Comparison of ENCODE assay signal across 9 cellular contexts in genomic region chr10:20768849-20769248, GRCh38.
DNase-seq lines count a peak whose midpoint lies in the region; ATAC-seq and TF ChIP-seq lines count a peak whose summit lies in the region.
"Had no signal": no experiment of that assay in that cellular context is flagged by ENCODE, and none has a peak within 500 bp of the region (broad histone marks: within the 10 kb centered on the region; RNA-seq: fewer than 3 reads in every experiment).

No MANE protein-coding gene starts in this region.

- H3K36me3 ChIP-seq in gastroesophageal sphincter (no peaks in the 10 kb centered on the region), smooth muscle cell (ENCODE audit: low read depth) (no peaks in the 10 kb centered on the region)

- POLR2A ChIA-PET in RWPE1 (lab: Yijun Ruan, JAX; ENCODE audit: low non-redundant PET) = no interaction called here

- no peak for TF ChIP-seq POLR2A in gastroesophageal sphincter (IDR thresholded peaks at IDR 0.05)

- H3K4me1 ChIP-seq in gastroesophageal sphincter (peaks cover 0 to 10% (median 0%) of the 10 kb centered on the region in 3 donors), smooth muscle cell (ENCODE audit: low read depth) (no peaks in the 10 kb centered on the region)

- 14 to 22% methylated on average over 3 of the region's 3 CpGs for WGBS in gastroesophageal sphincter (ENCODE audit: low coverage in 1 of 2), 2 donors
- WGBS in smooth muscle cell (ENCODE audit: low lambda C conversion rate) = 59% methylated on average over 3 of the region's 3 CpGs

- H3F3A ChIP-seq in smooth muscle cell (ENCODE audit: low read depth) = no peaks in the 10 kb centered on the region

- TF ChIP-seq EP300 in gastroesophageal sphincter (IDR thresholded peaks at IDR 0.05) = no peak

- no peak overlapping the region for H2AFZ ChIP-seq in smooth muscle cell (ENCODE audit: low read depth)

- H3K9me3 ChIP-seq in gastroesophageal sphincter (no peaks in the 10 kb centered on the region), smooth muscle cell (replicated peaks; ENCODE audit: low read depth) (no peaks in the 10 kb centered on the region)

- H3K9ac ChIP-seq in smooth muscle cell (ENCODE audit: low read depth) = no peak overlapping the region

- no peaks in the 10 kb centered on the region for H3K27me3 ChIP-seq in gastroesophageal sphincter
- no peaks in the 10 kb centered on the region for H3K27me3 ChIP-seq in smooth muscle cell (ENCODE audit: low read depth)

- CTCF ChIA-PET in RWPE1 (lab: Yijun Ruan, JAX) = interaction anchor here (0.6 to 1.3 kb wide), 9 partner anchors 45 to 1987 kb away, joined by 3 to 5 read pairs (median 3); partner anchors contain the start of gene PLXDC2

- H3K4me3 ChIP-seq in gastroesophageal sphincter (no peak overlapping the region), smooth muscle cell (no peak overlapping the region)

- H3K79me2 ChIP-seq in smooth muscle cell (ENCODE audit: low read depth) = no peaks in the 10 kb centered on the region

- no peak overlapping the region for H3K27ac ChIP-seq in RWPE1
- no peak overlapping the region for H3K27ac ChIP-seq in gastroesophageal sphincter
- no peak overlapping the region for H3K27ac ChIP-seq in smooth muscle cell (ENCODE audit: low read depth)

- DNase-seq in NOMO-1 treated with DMSO at 0.1 percent for 48 hours (lab: John Stamatoyannopoulos, UW; ENCODE audit: unreplicated experiment) = peak; percentile 15
- DNase-seq in NOMO-1 treated with dmso at 0.1 percent for 144 hours (lab: John Stamatoyannopoulos, UW; ENCODE audit: unreplicated experiment) = no peak
- peak; percentile 9 for DNase-seq in RWPE1 (ENCODE audit: low spot score)
- no peak for DNase-seq in smooth muscle cell (lab: John Stamatoyannopoulos, UW; ENCODE audit: unreplicated experiment)
- DNase-seq in stimulated activated CD4-positive, alpha-beta T cell treated with anti-CD3 and anti-CD28 coated beads, Interleukin-4, amount 100 ng/mL, for 24 hours = no peak
- DNase-seq: T1000 had no signal

- TF ChIP-seq CTCF in RWPE1 (conservative IDR thresholded peaks at IDR 0.05; ENCODE audit: low read depth) (peak; percentile 41), gastroesophageal sphincter (IDR thresholded peaks at IDR 0.05) (peak in 3 of 4 experiments; percentile 18 to 49 (median 29)), smooth muscle cell (IDR thresholded peaks at IDR 0.05; ENCODE audit: borderline replicate concordance, insufficient read depth, poor library complexity, severe bottlenecking) (peak; percentile 52)

- ATAC-seq in gastroesophageal sphincter = no peak
- ATAC-seq in activated CD4-positive, CD25-positive, alpha-beta regulatory T cell treated with anti-CD3 and anti-CD28 coated beads, Interleukin-2, amount 50 U/mL, for 24 hours = no peak
- ATAC-seq in HG03097 (IDR thresholded peaks at IDR 0.05; ENCODE audit: low FRiP score, unreplicated experiment) = no peak

- no peaks in the 10 kb centered on the region for H4K20me1 ChIP-seq in smooth muscle cell (ENCODE audit: low read depth)

- no peak overlapping the region for H3K4me2 ChIP-seq in smooth muscle cell

Comparison
In these comparisons a context has a peak if more than half of its experiments do, and no peak if none do; other contexts are left out.
1. DNase-seq: peak in NOMO-1 treated with DMSO at 0.1 percent for 48 hours (single experiment) and RWPE1 (single experiment); none in NOMO-1 treated with dmso at 0.1 percent for 144 hours (single experiment), smooth muscle cell (single experiment) and stimulated activated CD4-positive, alpha-beta T cell treated with anti-CD3 and anti-CD28 coated beads, Interleukin-4, amount 100 ng/mL, for 24 hours (single experiment).
2. Peak in every context shown above with its lines, with median percentiles within 50 percentile points of each other: CTCF ChIP-seq.